Comparison of ENCODE assay signal across 1 cellular context in the genomic region with DNA sequence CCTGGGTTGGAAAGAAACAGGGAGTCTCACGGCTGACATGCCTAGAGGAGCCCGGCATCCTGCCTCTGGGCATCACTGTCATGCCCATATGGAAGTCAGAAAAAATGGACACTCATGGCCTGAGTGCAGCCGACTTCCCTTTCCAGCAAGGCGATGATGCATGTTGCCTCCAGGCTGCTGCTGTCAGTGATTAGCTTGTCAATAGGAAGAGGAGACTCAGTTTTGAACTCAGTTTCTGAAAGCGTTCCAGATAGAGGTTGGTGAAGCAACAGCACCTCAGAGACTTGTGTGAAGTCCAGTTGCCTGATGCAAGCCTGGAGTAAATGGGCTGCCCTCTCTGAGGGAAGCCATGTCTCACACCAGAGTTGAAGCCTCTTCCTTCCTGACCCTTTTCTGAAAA.
TF ChIP-seq lines count a peak whose summit lies in the region.

No MANE protein-coding gene starts in this region.

TF ChIP-seq in K562, 482 proteins besides CTCF, POLR2A, EP300 and RAD21:
- 0 out of 2 replicates have a peak, but pooled peaks have one; percentile 2 for TF ChIP-seq BMI1 (IDR thresholded peaks at IDR 0.05; ENCODE audit: low read length)
- TF ChIP-seq ZNF740 (CRISPR knock-in tag; IDR thresholded peaks at IDR 0.05), result no peak
- TF ChIP-seq ZNF740 (tag; IDR thresholded peaks at IDR 0.05), result no peak
- peak; percentile 41; the same call in 1 of the 2 replicates for TF ChIP-seq CEBPG (CRISPR knock-in tag; IDR thresholded peaks at IDR 0.05)
- peak; percentile 43 to 68; a peak in 3 of 4 replicates for TF ChIP-seq CEBPG (tag; conservative IDR thresholded peaks at IDR 0.05 in 1 of 2, IDR thresholded peaks at IDR 0.05 in 1 of 2)
TF ChIP-seq in K562: peak in this region for 2.
